13 cellular contexts compared by ENCODE assay signal in the genomic region with DNA sequence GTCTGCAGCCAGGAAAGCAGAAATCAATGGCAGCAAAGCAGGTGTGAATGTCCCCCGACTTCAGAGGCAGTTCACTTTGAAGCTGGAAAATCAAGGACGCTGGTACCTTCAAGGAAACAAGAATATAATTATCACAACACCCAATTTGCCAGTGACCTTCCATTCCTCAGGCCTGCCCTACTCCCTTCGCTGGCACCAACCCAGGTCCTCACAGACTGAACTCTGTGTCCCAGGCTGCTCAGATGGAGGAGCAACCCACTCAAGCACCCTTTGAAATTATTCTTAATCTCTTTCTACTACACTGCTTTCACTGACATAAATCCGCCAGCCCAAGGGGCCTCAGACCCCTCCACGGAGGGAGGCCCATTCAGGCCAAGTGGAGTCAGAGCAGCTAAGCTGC.
DNase-seq lines count a peak whose midpoint lies in the region; ATAC-seq and TF ChIP-seq lines count a peak whose summit lies in the region.
"Had no signal": no experiment of that assay in that cellular context is flagged by ENCODE, and none has a peak within 500 bp of the region (broad histone marks: within the 10 kb centered on the region; RNA-seq: fewer than 3 reads in every experiment).

No MANE protein-coding gene starts in this region.

- no peaks in the 10 kb centered on the region for H3K9me3 Mint-ChIP-seq in mesothelial cell of epicardium
- H3K9me3 Mint-ChIP-seq in osteocyte (ENCODE audit: unreplicated experiment): no peaks in the 10 kb centered on the region
- no peaks in the 10 kb centered on the region for H3K9me3 Mint-ChIP-seq in endothelial cell (ENCODE audit: unreplicated experiment)
- H3K9me3 Mint-ChIP-seq: CD8-positive, alpha-beta T cell; H9 had no signal

- H3K9me3 ChIP-seq in DND-41 (ENCODE audit: insufficient read depth, low read length, severe bottlenecking) (no peaks in the 10 kb centered on the region), Loucy (ENCODE audit: insufficient read depth, low read depth, low read length) (no peaks in the 10 kb centered on the region)
- H3K9me3 ChIP-seq: BLaER1 had no signal

- DNase-seq in DND-41: no peak
- DNase-seq in mesothelial cell of epicardium (ENCODE audit: low spot score in 2 of 2, unreplicated experiment in 2 of 2): no peak
- DNase-seq in osteocyte (ENCODE audit: extremely low spot score, unreplicated experiment): peak; percentile 79
- DNase-seq in NCI-H2196 treated with DMSO at 0.1 percent for 48 hours (lab: John Stamatoyannopoulos, UW; ENCODE audit: unreplicated experiment): no peak
- DNase-seq in endothelial cell (ENCODE audit: low spot score): no peak
- DNase-seq: 8988T; Calu3; CD8-positive, alpha-beta T cell; H9 had no signal

- no peaks in the 10 kb centered on the region for H3K36me3 Mint-ChIP-seq in mesothelial cell of epicardium
- H3K36me3 Mint-ChIP-seq in osteocyte (ENCODE audit: unreplicated experiment): no peaks in the 10 kb centered on the region
- no peaks in the 10 kb centered on the region for H3K36me3 Mint-ChIP-seq in endothelial cell (ENCODE audit: low read depth, unreplicated experiment)
- H3K36me3 Mint-ChIP-seq: CD8-positive, alpha-beta T cell had no signal

- H3K9ac ChIP-seq in DND-41 (ENCODE audit: low read depth, low read length) (no peak overlapping the region), Loucy (ENCODE audit: low read depth, low read length, poor library complexity, severe bottlenecking) (no peak overlapping the region)
- H3K9ac ChIP-seq: BLaER1 had no signal

- no peaks in the 10 kb centered on the region for H4K20me1 ChIP-seq in DND-41 (ENCODE audit: insufficient read depth, low read length)
- H4K20me1 ChIP-seq in Loucy (ENCODE audit: insufficient read depth, low read length, poor library complexity, severe bottlenecking): no peaks in the 10 kb centered on the region
- H4K20me1 ChIP-seq: BLaER1 had no signal

- ATAC-seq in DND-41 (ENCODE audit: insufficient read depth, low read depth) (no peak), HG02763 (IDR thresholded peaks at IDR 0.05; ENCODE audit: unreplicated experiment) (no peak), GM19328 (IDR thresholded peaks at IDR 0.05; ENCODE audit: unreplicated experiment) (no peak)
- ATAC-seq: CD8-positive, alpha-beta T cell had no signal

- no peaks in the 10 kb centered on the region for H3K9me2 ChIP-seq in Loucy (replicated peaks; ENCODE audit: low read depth, low read length)

- H2AFZ ChIP-seq in DND-41 (ENCODE audit: low read depth, low read length): 0 out of 2 replicates have a peak overlapping the region, but pooled peaks have one; percentile 8
- H2AFZ ChIP-seq in Loucy (ENCODE audit: low read length): 0 out of 2 replicates have a peak overlapping the region, but pooled peaks have one; percentile 27

- TF ChIP-seq CTCF in DND-41 (IDR thresholded peaks at IDR 0.05; ENCODE audit: borderline replicate concordance, extremely low read depth, low read length, poor library complexity, severe bottlenecking): no peak
- no peak for TF ChIP-seq CTCF in Loucy (conservative IDR thresholded peaks at IDR 0.05; ENCODE audit: low read length)
- TF ChIP-seq CTCF in mesothelial cell of epicardium (IDR thresholded peaks at IDR 0.05; ENCODE audit: unreplicated experiment): no peak
- no peak for TF ChIP-seq CTCF in osteocyte (IDR thresholded peaks at IDR 0.05)
- no peak for TF ChIP-seq CTCF in endothelial cell (IDR thresholded peaks at IDR 0.05; ENCODE audit: unreplicated experiment)

- H3K27ac ChIP-seq in DND-41 (ENCODE audit: low read length): no peak overlapping the region
- H3K27ac ChIP-seq: BLaER1 had no signal

- no peak overlapping the region for H3K4me2 ChIP-seq in DND-41 (ENCODE audit: insufficient read depth, low read length)
- H3K4me2 ChIP-seq in Loucy (ENCODE audit: low read depth, low read length, poor library complexity, severe bottlenecking): no peak overlapping the region
- H3K4me2 ChIP-seq: BLaER1 had no signal

- peak overlapping the region; percentile 71 for H3K27ac Mint-ChIP-seq in mesothelial cell of epicardium
- no peak overlapping the region for H3K27ac Mint-ChIP-seq in osteocyte (ENCODE audit: unreplicated experiment)
- no peak overlapping the region for H3K27ac Mint-ChIP-seq in endothelial cell (ENCODE audit: unreplicated experiment)
- H3K27ac Mint-ChIP-seq: CD8-positive, alpha-beta T cell; H9 had no signal

- no peaks in the 10 kb centered on the region for H3K27me3 Mint-ChIP-seq in mesothelial cell of epicardium (ENCODE audit: low read depth)
- no peaks in the 10 kb centered on the region for H3K27me3 Mint-ChIP-seq in osteocyte (ENCODE audit: unreplicated experiment)
- H3K27me3 Mint-ChIP-seq in endothelial cell (ENCODE audit: unreplicated experiment): no peaks in the 10 kb centered on the region

- no peaks in the 10 kb centered on the region for H3K27me3 ChIP-seq in DND-41 (ENCODE audit: insufficient read depth, low read length, poor library complexity)
- H3K27me3 ChIP-seq in Loucy (ENCODE audit: insufficient read depth, low read length, poor library complexity, severe bottlenecking): no peaks in the 10 kb centered on the region
- H3K27me3 ChIP-seq: BLaER1 had no signal

- no peaks in the 10 kb centered on the region for H3K4me1 ChIP-seq in DND-41 (ENCODE audit: insufficient read depth, low read length)
- H3K4me1 ChIP-seq in Loucy (ENCODE audit: insufficient read depth, low read length, poor library complexity, severe bottlenecking): peaks cover 6% of the 10 kb centered on the region
- H3K4me1 ChIP-seq: BLaER1 had no signal

- H3K79me2 ChIP-seq in DND-41 (ENCODE audit: insufficient read depth, low read length) (no peaks in the 10 kb centered on the region), Loucy (ENCODE audit: insufficient read depth, low read length) (no peaks in the 10 kb centered on the region)

- H3K4me1 Mint-ChIP-seq in mesothelial cell of epicardium (peaks cover 45% of the 10 kb centered on the region), osteocyte (ENCODE audit: unreplicated experiment) (no peaks in the 10 kb centered on the region), endothelial cell (ENCODE audit: unreplicated experiment) (no peaks in the 10 kb centered on the region)
- H3K4me1 Mint-ChIP-seq: H9 had no signal

- no peaks in the 10 kb centered on the region for H3F3A ChIP-seq in Loucy (ENCODE audit: low read depth)

- H3K4me3 ChIP-seq in DND-41 (ENCODE audit: low read depth in 1 of 2, low read length in 2 of 2) (no peak overlapping the region), Loucy (ENCODE audit: low read length, poor library complexity, severe bottlenecking) (no peak overlapping the region)
- H3K4me3 ChIP-seq: BLaER1 had no signal

- H3K4me3 Mint-ChIP-seq in mesothelial cell of epicardium (no peak overlapping the region), osteocyte (ENCODE audit: unreplicated experiment) (no peak overlapping the region), endothelial cell (ENCODE audit: unreplicated experiment) (no peak overlapping the region)
- H3K4me3 Mint-ChIP-seq: CD8-positive, alpha-beta T cell; H9 had no signal

- H3K36me3 ChIP-seq in DND-41 (ENCODE audit: insufficient read depth, low read length): no peaks in the 10 kb centered on the region
- no peaks in the 10 kb centered on the region for H3K36me3 ChIP-seq in Loucy (ENCODE audit: insufficient read depth, low read length)
- H3K36me3 ChIP-seq: BLaER1 had no signal
